Comparison of ENCODE assay signal across 21 cellular contexts in genomic region chr5:120257358-120257971, GRCh38.
DNase-seq lines count a peak whose midpoint lies in the region; ATAC-seq and TF ChIP-seq lines count a peak whose summit lies in the region.
"Had no signal": no experiment of that assay in that cellular context is flagged by ENCODE, and none has a peak within 500 bp of the region (broad histone marks: within the 10 kb centered on the region; RNA-seq: fewer than 3 reads in every experiment).

No MANE protein-coding gene starts in this region.

- ATAC-seq in HG03045 (IDR thresholded peaks at IDR 0.05; ENCODE audit: unreplicated experiment) = no peak
- ATAC-seq: A549 had no signal

- H3K4me1 Mint-ChIP-seq in dendritic cell treated with granulocyte-macrophage colony-stimulating factor and Interleukin-4, amounts not matched to agents 40 ng/mL and 50 ng/mL, for 4 days (ENCODE audit: low read depth) = peaks cover 17% of the 10 kb centered on the region

- H3K27ac Mint-ChIP-seq in dendritic cell treated with granulocyte-macrophage colony-stimulating factor and Interleukin-4, amounts not matched to agents 40 ng/mL and 50 ng/mL, for 4 days = peak overlapping the region; percentile 89

- DNase-seq in HL-60 (ENCODE audit: low read depth in 1 of 2, low spot score in 1 of 2) = no peak
- DNase-seq in NCI-H146 (lab: John Stamatoyannopoulos, UW) = no peak
- no peak for DNase-seq in PC-9
- DNase-seq in activated CD8-positive, alpha-beta memory T cell treated with anti-CD3 and anti-CD28 coated beads for 24 hours = no peak
- DNase-seq: C1 segment of cervical spinal cord; DMS 273 treated with DMSO at 0.1 percent for 48 hours; DND-41; MG63; NCI-H1092; NCI-H2081; NCI-H2171 treated with DMSO at 0.1 percent for 48 hours; NCI-H446 treated with DMSO at 0.1 percent for 48 hours; NCI-H69; NK-92 treated with Interleukin-12 subunit alpha and Interleukin-12 subunit beta, amount 100 ng/mL, for 24 hours; SJCRH30 had no signal

- H3K4me3 Mint-ChIP-seq in dendritic cell treated with granulocyte-macrophage colony-stimulating factor and Interleukin-4, amounts not matched to agents 40 ng/mL and 50 ng/mL, for 4 days = peak overlapping the region; percentile 4

- POLR2A ChIA-PET in PC-9 (lab: Charles Lee; ENCODE audit: unreplicated experiment) = no interaction called here

- no peaks in the 10 kb centered on the region for H3K9me2 ChIP-seq in PC-9 (ENCODE audit: insufficient read depth)

- H3F3A ChIP-seq in PC-9 (ENCODE audit: insufficient read depth, low read depth) = no peaks in the 10 kb centered on the region

- no peaks in the 10 kb centered on the region for H3K79me2 ChIP-seq in PC-9 (ENCODE audit: low read depth)

- TF ChIP-seq CTCF in HL-60 (IDR thresholded peaks at IDR 0.05; ENCODE audit: insufficient read depth, low read length) = no peak
- no peak for TF ChIP-seq CTCF in neutrophil (IDR thresholded peaks at IDR 0.05)
- TF ChIP-seq CTCF in PC-9 (conservative IDR thresholded peaks at IDR 0.05) = no peak

- peak overlapping the region in 8 of 11 experiments; percentile 11 to 46 (median 42); a peak in 13 of 22 replicates for H3K4me2 ChIP-seq in BLaER1 treated with 17β-estradiol and CSF1 and Interleukin-3, amounts not matched to agents 10 nM and 100 nM
- no peak overlapping the region for H3K4me2 ChIP-seq in PC-9
- H3K4me2 ChIP-seq: A549 had no signal

- CTCF ChIA-PET in PC-9 (lab: Charles Lee) = no interaction called here

- H3K36me3 ChIP-seq in BLaER1 treated with 17β-estradiol and CSF1 and Interleukin-3, amounts not matched to agents 10 nM and 100 nM = no peaks in the 10 kb centered on the region
- H3K36me3 ChIP-seq in neutrophil (no peaks in the 10 kb centered on the region), PC-9 (ENCODE audit: low read depth) (no peaks in the 10 kb centered on the region)
- H3K36me3 ChIP-seq: HAP-1, MG63, SJCRH30 had no signal

- intact Hi-C loops in dendritic cell treated with granulocyte-macrophage colony-stimulating factor and Interleukin-4, amounts not matched to agents 40 ng/mL and 50 ng/mL, for 4 days (cut with micrococcal nuclease) = loop anchor here (5.0 kb wide), 1 partner anchor 120 kb away; no protein-coding TSS in a partner anchor
- intact Hi-C loops in PC-9 (cut with micrococcal nuclease; ENCODE audit: unreplicated experiment) = no loop called here

- H2AFZ ChIP-seq in PC-9 = no peak overlapping the region

- H3K27me3 Mint-ChIP-seq in dendritic cell treated with granulocyte-macrophage colony-stimulating factor and Interleukin-4, amounts not matched to agents 40 ng/mL and 50 ng/mL, for 4 days = no peaks in the 10 kb centered on the region

- no peak overlapping the region for H3K4me3 ChIP-seq in BLaER1 treated with 17β-estradiol and CSF1 and Interleukin-3, amounts not matched to agents 10 nM and 100 nM
- H3K4me3 ChIP-seq in HL-60 (replicated peaks; ENCODE audit: insufficient read depth, low read length) = no peak overlapping the region
- no peak overlapping the region for H3K4me3 ChIP-seq in neutrophil (ENCODE audit: low read depth in 1 of 2, low read length in 1 of 2)
- no peak overlapping the region for H3K4me3 ChIP-seq in PC-9
- H3K4me3 ChIP-seq: A549, HAP-1, MG63, SJCRH30 had no signal

- H4K20me1 ChIP-seq in BLaER1 treated with 17β-estradiol and CSF1 and Interleukin-3, amounts not matched to agents 10 nM and 100 nM = no peaks in the 10 kb centered on the region
- no peaks in the 10 kb centered on the region for H4K20me1 ChIP-seq in PC-9 (ENCODE audit: insufficient read depth)

- BruUV-seq in PC-9 (replicated peaks; lab: Mats Ljungman, UMichigan) = no TSS peak

- H3K27me3 ChIP-seq in BLaER1 treated with 17β-estradiol and CSF1 and Interleukin-3, amounts not matched to agents 10 nM and 100 nM = no peaks in the 10 kb centered on the region
- no peaks in the 10 kb centered on the region for H3K27me3 ChIP-seq in HL-60 (ENCODE audit: insufficient read depth, poor library complexity, severe bottlenecking)
- no peaks in the 10 kb centered on the region for H3K27me3 ChIP-seq in neutrophil
- H3K27me3 ChIP-seq in PC-9 (ENCODE audit: insufficient read depth, low read depth) = no peaks in the 10 kb centered on the region
- H3K27me3 ChIP-seq: MG63, SJCRH30 had no signal

- H3K4me1 ChIP-seq in BLaER1 treated with 17β-estradiol and CSF1 and Interleukin-3, amounts not matched to agents 10 nM and 100 nM = peaks cover 0 to 21% (median 10%) of the 10 kb centered on the region in 10 experiments; a peak in 14 of 20 replicates
- H3K4me1 ChIP-seq in neutrophil (ENCODE audit: control insufficient read depth in 1 of 2, insufficient read depth in 1 of 2, low read depth in 1 of 2, low read length in 1 of 2) = peaks cover 20 to 22% of the 10 kb centered on the region in 2 experiments
- H3K4me1 ChIP-seq in PC-9 (replicated peaks; ENCODE audit: insufficient read depth) = no peaks in the 10 kb centered on the region
- H3K4me1 ChIP-seq: A549, SJCRH30 had no signal

- H3K9me3 Mint-ChIP-seq in dendritic cell treated with granulocyte-macrophage colony-stimulating factor and Interleukin-4, amounts not matched to agents 40 ng/mL and 50 ng/mL, for 4 days = peaks cover 7% of the 10 kb centered on the region

- H3K27ac ChIP-seq in BLaER1 treated with 17β-estradiol and CSF1 and Interleukin-3, amounts not matched to agents 10 nM and 100 nM = peak overlapping the region in 7 of 11 experiments; percentile 2 to 63 (median 43); a peak in 9 of 22 replicates
- peak overlapping the region; percentile 58 for H3K27ac ChIP-seq in HL-60 (replicated peaks)
- peak overlapping the region; percentile 67 for H3K27ac ChIP-seq in neutrophil
- H3K27ac ChIP-seq in PC-9 = no peak overlapping the region
- H3K27ac ChIP-seq: A549, SJCRH30 had no signal

- no peak overlapping the region for H3K9ac ChIP-seq in BLaER1 treated with 17β-estradiol and CSF1 and Interleukin-3, amounts not matched to agents 10 nM and 100 nM

- H3K36me3 Mint-ChIP-seq in dendritic cell treated with granulocyte-macrophage colony-stimulating factor and Interleukin-4, amounts not matched to agents 40 ng/mL and 50 ng/mL, for 4 days (ENCODE audit: low read depth) = no peaks in the 10 kb centered on the region

- peaks cover 0 to 24% (median 0%) of the 10 kb centered on the region in 11 experiments; a peak in 6 of 22 replicates for H3K9me3 ChIP-seq in BLaER1 treated with 17β-estradiol and CSF1 and Interleukin-3, amounts not matched to agents 10 nM and 100 nM (replicated peaks in 1 of 11)
- H3K9me3 ChIP-seq in neutrophil (no peaks in the 10 kb centered on the region), PC-9 (ENCODE audit: insufficient read depth, low read depth) (no peaks in the 10 kb centered on the region)
- H3K9me3 ChIP-seq: A549, HAP-1, MG63, SJCRH30 had no signal
